1 cellular context compared by ENCODE assay signal in genomic region chr1:34356862-34357261, GRCh38.
TF ChIP-seq lines count a peak whose summit lies in the region.

No MANE protein-coding gene starts in this region.

TF ChIP-seq in IMR-90, 13 proteins besides CTCF, POLR2A, EP300 and RAD21 (continued from another document):
- TF ChIP-seq CEBPB (IDR thresholded peaks at IDR 0.05; ENCODE audit: low read depth, low read length) (no peak), ELK1 (IDR thresholded peaks at IDR 0.05; ENCODE audit: borderline replicate concordance, low read depth, low read length) (no peak), MAFK (IDR thresholded peaks at IDR 0.05; ENCODE audit: low read depth, low read length) (no peak), RCOR1 (IDR thresholded peaks at IDR 0.05; ENCODE audit: insufficient replicate concordance, low read length) (no peak), NFE2L2 (IDR thresholded peaks at IDR 0.05; ENCODE audit: low read depth, low read length) (no peak)
